ENCODE assay signal across 20 cellular contexts in the genomic region with DNA sequence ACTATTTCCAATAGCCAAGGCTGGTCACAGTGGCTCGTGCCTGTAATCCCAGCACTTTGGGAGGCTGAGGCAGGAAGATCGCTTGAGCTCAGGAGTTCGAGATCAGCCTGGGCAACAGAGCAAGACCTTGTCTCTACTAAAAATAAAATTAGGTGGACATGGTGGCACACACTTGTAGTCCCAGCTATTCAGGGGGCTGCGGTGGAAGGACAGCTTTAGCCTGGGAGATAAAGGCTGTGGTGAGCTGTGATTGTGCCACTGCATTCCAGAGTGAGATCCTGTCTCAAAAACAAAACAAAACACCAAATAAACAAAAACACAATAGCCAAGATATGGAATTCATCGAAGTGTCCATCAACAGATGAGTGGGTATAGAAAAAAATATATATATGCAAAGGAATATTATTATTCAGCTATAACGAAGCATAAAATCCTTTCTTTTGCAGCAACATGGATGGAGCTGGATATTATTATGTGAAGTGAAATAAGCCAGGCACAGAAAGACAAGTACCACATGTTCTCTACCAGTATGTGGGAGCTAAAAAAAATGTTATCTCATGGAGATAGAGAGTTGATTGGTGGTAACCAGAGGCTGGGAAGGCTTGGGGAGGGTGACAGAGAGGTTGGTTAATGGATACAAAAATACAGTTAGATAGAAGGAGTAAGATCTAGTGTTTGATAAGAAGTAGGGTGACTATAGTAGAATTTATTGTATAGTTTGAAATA. TPM values are rescaled to one million over a fixed set of nuclear protein-coding genes. Genes with fewer than 3 reads are reported as not detected.
DNase-seq lines count a peak whose midpoint lies in the region; ATAC-seq, FAIRE-seq and TF ChIP-seq lines count a peak whose summit lies in the region.
"Had no signal": no experiment of that assay in that cellular context is flagged by ENCODE, and none has a peak within 500 bp of the region (broad histone marks: within the 10 kb centered on the region; RNA-seq: fewer than 3 reads in every experiment).

No MANE protein-coding gene starts in this region.

- H3K9me3 ChIP-seq in K562 (replicated peaks; ENCODE audit: control insufficient read depth, insufficient read depth, low read depth, low read length), result no peaks in the 10 kb centered on the region
- no peaks in the 10 kb centered on the region for H3K9me3 ChIP-seq in heart right ventricle
- H3K9me3 ChIP-seq in right cardiac atrium (ENCODE audit: control insufficient read depth, low read length), result no peaks in the 10 kb centered on the region
- no peaks in the 10 kb centered on the region for H3K9me3 ChIP-seq in osteoblast (ENCODE audit: low read depth, low read length)

- H4K20me1 ChIP-seq in GM23338 (replicated peaks; ENCODE audit: insufficient read depth), result no peaks in the 10 kb centered on the region
- no peaks in the 10 kb centered on the region for H4K20me1 ChIP-seq in K562 (replicated peaks; ENCODE audit: control insufficient read depth, insufficient read depth, low read length)
- no peaks in the 10 kb centered on the region for H4K20me1 ChIP-seq in osteoblast (ENCODE audit: insufficient read depth, low read length)

- no peak for TF ChIP-seq EP300 in K562 (IDR thresholded peaks at IDR 0.05; ENCODE audit: low read length)

- no peak for TF ChIP-seq RAD21 in K562 (CRISPR knock-in tag; conservative IDR thresholded peaks at IDR 0.05 in 1 of 2, IDR thresholded peaks at IDR 0.05 in 1 of 2)

- POLR2A ChIA-PET in K562 (lab: Yijun Ruan, JAX), result interaction anchor here (0.7 kb wide), 1 partner anchor 23 kb away, joined by 3 read pairs; no protein-coding TSS in a partner anchor

- no peaks in the 10 kb centered on the region for H3F3A ChIP-seq in GM23338 (replicated peaks; ENCODE audit: low read depth)

- no peak for ATAC-seq in GM23338
- ATAC-seq in K562, result no peak
- ATAC-seq in heart right ventricle, result peak; percentile 44 to 95 (median 85)
- peak in 1 of 2 donors; percentile 83 for ATAC-seq in right cardiac atrium
- ATAC-seq in GM18907 (IDR thresholded peaks at IDR 0.05; ENCODE audit: unreplicated experiment), result no peak
- ATAC-seq: HCT116 had no signal

- H3K4me2 ChIP-seq in GM23338 (no peak overlapping the region), K562 (ENCODE audit: insufficient read depth, low read length) (no peak overlapping the region), osteoblast (ENCODE audit: insufficient read depth, low read length) (no peak overlapping the region)

- H3K27ac ChIP-seq in GM23338 (ENCODE audit: low read depth) (peak overlapping the region; percentile 64; the same call in 1 of the 2 replicates), K562 (ENCODE audit: extremely low read depth, low read depth, low read length) (no peak overlapping the region), heart right ventricle (peak overlapping the region in 9 of 10 donors; percentile 45 to 77 (median 67)), right cardiac atrium (ENCODE audit: low read length) (peak overlapping the region; percentile 72), osteoblast (ENCODE audit: low read depth, low read length) (no peak overlapping the region)

- H3K4me1 Mint-ChIP-seq in GM23338, result no peaks in the 10 kb centered on the region

- no peak overlapping the region for H3K27ac Mint-ChIP-seq in GM23338
- H3K27ac Mint-ChIP-seq: B cell; CD4-positive, alpha-beta T cell had no signal

- TF ChIP-seq CTCF in GM23338 (conservative IDR thresholded peaks at IDR 0.05; ENCODE audit: low read depth in 2 of 2) (no peak), K562 (IDR thresholded peaks at IDR 0.05 in 2 of 3, conservative IDR thresholded peaks at IDR 0.05 in 1 of 3; ENCODE audit: insufficient read depth in 2 of 3, low read depth in 1 of 3, low read length in 3 of 3) (no peak), heart right ventricle (IDR thresholded peaks at IDR 0.05) (no peak), osteoblast (IDR thresholded peaks at IDR 0.05; ENCODE audit: extremely low read depth, low read depth, low read length) (no peak)

- no peak for FAIRE-seq in K562 (lab: Jason Lieb, UNC)
- FAIRE-seq: A204.1, D721Med, G401.6, GM12891, GM19239, H54 had no signal

- H3K27me3 ChIP-seq in GM23338 (ENCODE audit: insufficient read depth) (no peaks in the 10 kb centered on the region), K562 (ENCODE audit: control insufficient read depth in 2 of 2, insufficient read depth in 2 of 2, low read length in 2 of 2) (no peaks in the 10 kb centered on the region), heart right ventricle (no peaks in the 10 kb centered on the region), right cardiac atrium (ENCODE audit: control insufficient read depth, insufficient read depth) (no peaks in the 10 kb centered on the region), osteoblast (ENCODE audit: insufficient read depth, low read length) (no peaks in the 10 kb centered on the region)

- H3K36me3 Mint-ChIP-seq in GM23338 (ENCODE audit: low read depth), result peaks cover 52% of the 10 kb centered on the region

- 47% methylated on average over 6 of the region's 6 CpGs for WGBS in K562 (ENCODE audit: insufficient coverage, low coverage, missing lambda C conversion rate)
- WGBS in heart right ventricle, 2 donors, result 41 to 57% methylated on average over 6 of the region's 6 CpGs
- 68% methylated on average over 6 of the region's 6 CpGs for WGBS in right cardiac atrium

- BruUV-seq in K562 (replicated peaks; lab: Mats Ljungman, UMichigan), result no TSS peak

- H2AFZ ChIP-seq in GM23338 (no peak overlapping the region), K562 (ENCODE audit: low read depth, low read length) (no peak overlapping the region), osteoblast (ENCODE audit: low read length) (no peak overlapping the region)

- CTCF ChIA-PET in K562 (lab: Yijun Ruan, JAX; ENCODE audit: low intra/inter-chr PET ratio), result no interaction called here

- H3K4me3 Mint-ChIP-seq in GM23338, result no peak overlapping the region
- H3K4me3 Mint-ChIP-seq: B cell; CD4-positive, alpha-beta T cell had no signal

- no peak for DNase-seq in GM23338 (ENCODE audit: low spot score)
- no peak for DNase-seq in K562 (ENCODE audit: extremely low read depth in 1 of 4, low spot score in 3 of 4)
- no peak for DNase-seq in heart right ventricle
- DNase-seq in right cardiac atrium, result no peak
- DNase-seq in activated CD4-positive, alpha-beta T cell treated with anti-CD3 and anti-CD28 coated beads for 48 hours, result no peak
- DNase-seq in osteoblast (ENCODE audit: insufficient read length, low spot score, missing footprints), result no peak
- DNase-seq: C1 segment of cervical spinal cord; CD4-positive, alpha-beta T cell; DMS153; DMS79 treated with DMSO at 0.1 percent for 48 hours; EL had no signal

- H3K9me1 ChIP-seq in K562 (ENCODE audit: control insufficient read depth, insufficient read depth, low read length), result no peaks in the 10 kb centered on the region

- no peak for TF ChIP-seq POLR2A in K562 (conservative IDR thresholded peaks at IDR 0.05)

- no peak overlapping the region for H3K4me3 ChIP-seq in GM23338
- H3K4me3 ChIP-seq in K562, result no peak overlapping the region
- H3K4me3 ChIP-seq in heart right ventricle, result no peak overlapping the region
- no peak overlapping the region for H3K4me3 ChIP-seq in right cardiac atrium (ENCODE audit: low read length)
- no peak overlapping the region for H3K4me3 ChIP-seq in osteoblast (ENCODE audit: insufficient read depth, low read length)

- H3K4me1 ChIP-seq in GM23338 (ENCODE audit: insufficient read depth) (no peaks in the 10 kb centered on the region), K562 (replicated peaks in 1 of 2; ENCODE audit: control insufficient read depth in 2 of 2, insufficient read depth in 2 of 2, low read length in 2 of 2) (no peaks in the 10 kb centered on the region; a peak in 1 of 5 replicates), heart right ventricle (peaks cover 0 to 9% (median 0%) of the 10 kb centered on the region in 9 donors), right cardiac atrium (ENCODE audit: control insufficient read depth, insufficient read depth, low read length) (peaks cover 1% of the 10 kb centered on the region), osteoblast (ENCODE audit: insufficient read depth, low read length) (no peaks in the 10 kb centered on the region)

- H3K79me2 ChIP-seq in GM23338 (replicated peaks; ENCODE audit: insufficient read depth) (no peaks in the 10 kb centered on the region), K562 (ENCODE audit: control insufficient read depth, insufficient read depth, low read length) (no peaks in the 10 kb centered on the region), osteoblast (ENCODE audit: insufficient read depth, low read length) (no peaks in the 10 kb centered on the region)

- no peaks in the 10 kb centered on the region for H3K9me2 ChIP-seq in GM23338 (ENCODE audit: insufficient read depth)

- no peak overlapping the region for H3K9ac ChIP-seq in K562 (ENCODE audit: insufficient read depth in 1 of 2, low read depth in 2 of 2, low read length in 2 of 2)

- H3K36me3 ChIP-seq in GM23338 (ENCODE audit: insufficient read depth) (peaks cover 7% of the 10 kb centered on the region; the same call in 1 of the 2 replicates), K562 (ENCODE audit: control insufficient read depth, insufficient read depth, low read length) (peaks cover 3% of the 10 kb centered on the region; the same call in 1 of the 3 replicates), heart right ventricle (peaks cover 0 to 68% (median 13%) of the 10 kb centered on the region in 9 donors), osteoblast (ENCODE audit: insufficient read depth, low read length) (peaks cover 13% of the 10 kb centered on the region)

- peaks cover 5% of the 10 kb centered on the region for H3K27me3 Mint-ChIP-seq in GM23338 (ENCODE audit: insufficient read depth, low read depth, poor library complexity)

- peaks cover 38% of the 10 kb centered on the region for H3K9me3 Mint-ChIP-seq in GM23338
- H3K9me3 Mint-ChIP-seq: CD4-positive, alpha-beta T cell had no signal

- intact Hi-C loops in K562 (cut with micrococcal nuclease) (no loop called here), heart right ventricle (cut with DNase I) (no loop called here), right cardiac atrium (cut with DNase I) (no loop called here)

- in situ Hi-C loops in K562 (cut with MboI), result no loop called here

RNA-seq across cellular contexts. Expression of a gene that starts 22.6 kb away (rescaled TPM):
- 58.4 and 66.5 TPM in 2 replicates for total RNA-seq in GM23338 (2014; rRNA removed; shearing (Covaris generic))
- polyA plus RNA-seq in GM23338 (2016; fragmentation: Nextera tagmentation; extraction: Ambion mirVana) (25.2 and 31.8 TPM in 2 replicates), K562 (2011; rRNA removed) (95.1 and 105 TPM in 2 replicates), K562 (2014; fragmentation: Illumina TruSeq; extraction: Trizol) (129 and 152 TPM in 2 replicates), K562 (2014; fragmentation: Nextera tagmentation; extraction: Ambion mirVana) (10 to 100 TPM; 41.7 to 47.6 TPM), K562 (2014; rRNA removed) (83.9 and 85.9 TPM in 2 replicates), heart right ventricle (10 to 100 TPM; 27.4 to 46.4 TPM), right cardiac atrium (53.7 TPM)
- 37.3 and 58.2 TPM in 2 replicates for total RNA-seq in K562 (2011; cell fraction: chromatin; rRNA removed; ENCODE audit: low replicate concordance)
- total RNA-seq in K562 (2011; cell fraction: nucleolus; rRNA removed), result 27.2 and 29.3 TPM in 2 replicates
- 30.0 and 42.1 TPM in 2 replicates for total RNA-seq in K562 (2011; cell fraction: nucleoplasm; rRNA removed)
- total RNA-seq in K562 (2014; rRNA removed) (98.3 and 110 TPM in 2 replicates), K562 (2014; rRNA removed; fragmentation: Illumina TruSeq; extraction: Trizol) (130 and 140 TPM in 2 replicates), K562 (2015; rRNA removed; fragmentation: Illumina TruSeq; extraction: Trizol) (113 and 125 TPM in 2 replicates), K562 (2021) (111 and 112 TPM in 2 replicates), heart right ventricle (100 to 1,000 TPM; 128 to 191 (median 171) TPM), right cardiac atrium (100 to 1,000 TPM in 2 of 4 donors, 10 to 100 TPM in 2; 91.4 to 117 (median 102) TPM), osteoblast (35.7 and 36.6 TPM in 2 replicates)
- 43.0 and 56.9 TPM in 2 replicates for polyA plus RNA-seq in K562 (2011; cell fraction: cytosol; rRNA removed)
- 24.3 and 31.4 TPM in 2 replicates for polyA plus RNA-seq in K562 (2011; cell fraction: nucleus; rRNA removed)
- polyA plus RNA-seq in K562 (2012), result 51.6 and 79.9 TPM in 2 replicates
- polyA minus RNA-seq in K562 (2011; rRNA and poly(A)+ RNA removed), result 134 and 147 TPM in 2 replicates
- polyA minus RNA-seq in K562 (2011; cell fraction: cytosol; rRNA and poly(A)+ RNA removed), result 72.1 and 96.2 TPM in 2 replicates
- polyA minus RNA-seq in K562 (2011; cell fraction: nucleus; rRNA and poly(A)+ RNA removed), result 22.3 and 35.3 TPM in 2 replicates

Comparison
In these comparisons a context has a peak if more than half of its experiments do, and no peak if none do; other contexts are left out.
1. ATAC-seq: peak in heart right ventricle (8 of 8); none in GM23338 (single experiment), K562 (single experiment) and GM18907 (single experiment).
2. H3K27ac ChIP-seq: peak in GM23338 (single experiment), heart right ventricle (9 of 10) and right cardiac atrium (single experiment); none in K562 (single experiment) and osteoblast (single experiment).